In genomic region chr11:72553748-72554147, GRCh38 we compare ENCODE assay signal across 11 cellular contexts.
DNase-seq lines count a peak whose midpoint lies in the region; ATAC-seq and TF ChIP-seq lines count a peak whose summit lies in the region.
"Had no signal": no experiment of that assay in that cellular context is flagged by ENCODE, and none has a peak within 500 bp of the region (broad histone marks: within the 10 kb centered on the region; RNA-seq: fewer than 3 reads in every experiment).

No MANE protein-coding gene starts in this region.

- peak; percentile 32 for TF ChIP-seq CTCF in LNCaP clone FGC (IDR thresholded peaks at IDR 0.05; ENCODE audit: control insufficient read depth, extremely low read depth, insufficient read depth)

- ATAC-seq in activated naive CD8-positive, alpha-beta T cell treated with anti-CD3 and anti-CD28 coated beads, Interleukin-2, amount 50 U/mL, for 24 hours, result no peak
- ATAC-seq in HG03520 (IDR thresholded peaks at IDR 0.05; ENCODE audit: unreplicated experiment) (no peak), GM21367 (IDR thresholded peaks at IDR 0.05; ENCODE audit: unreplicated experiment) (no peak), GM18520 (IDR thresholded peaks at IDR 0.05; ENCODE audit: unreplicated experiment) (no peak)

- H3K4me3 Mint-ChIP-seq in activated naive CD4-positive, alpha-beta T cell treated with anti-CD3 and anti-CD28 coated beads, Interleukin-2, amount 50 U/mL, for 24 hours, result no peak overlapping the region
- no peak overlapping the region for H3K4me3 Mint-ChIP-seq in activated naive CD8-positive, alpha-beta T cell treated with anti-CD3 and anti-CD28 coated beads, Interleukin-2, amount 50 U/mL, for 24 hours
- H3K4me3 Mint-ChIP-seq: activated B cell treated with CpG ODN at 0.5 μM for 24 hours had no signal

- no peak overlapping the region for H3K4me3 ChIP-seq in LNCaP clone FGC (ENCODE audit: low read depth, low read length)

- H3K9me3 Mint-ChIP-seq in activated naive CD4-positive, alpha-beta T cell treated with anti-CD3 and anti-CD28 coated beads, Interleukin-2, amount 50 U/mL, for 24 hours, result no peaks in the 10 kb centered on the region
- no peaks in the 10 kb centered on the region for H3K9me3 Mint-ChIP-seq in activated naive CD8-positive, alpha-beta T cell treated with anti-CD3 and anti-CD28 coated beads, Interleukin-2, amount 50 U/mL, for 24 hours
- H3K9me3 Mint-ChIP-seq: activated B cell treated with CpG ODN at 0.5 μM for 24 hours had no signal

- H3K27ac Mint-ChIP-seq in activated naive CD4-positive, alpha-beta T cell treated with anti-CD3 and anti-CD28 coated beads, Interleukin-2, amount 50 U/mL, for 24 hours, result peak overlapping the region; percentile 18
- no peak overlapping the region for H3K27ac Mint-ChIP-seq in activated naive CD8-positive, alpha-beta T cell treated with anti-CD3 and anti-CD28 coated beads, Interleukin-2, amount 50 U/mL, for 24 hours
- H3K27ac Mint-ChIP-seq: activated B cell treated with CpG ODN at 0.5 μM for 24 hours had no signal

- peaks cover 1% of the 10 kb centered on the region for H3K27me3 Mint-ChIP-seq in activated naive CD4-positive, alpha-beta T cell treated with anti-CD3 and anti-CD28 coated beads, Interleukin-2, amount 50 U/mL, for 24 hours
- peaks cover 4% of the 10 kb centered on the region for H3K27me3 Mint-ChIP-seq in activated naive CD8-positive, alpha-beta T cell treated with anti-CD3 and anti-CD28 coated beads, Interleukin-2, amount 50 U/mL, for 24 hours

- H3K36me3 Mint-ChIP-seq in activated naive CD4-positive, alpha-beta T cell treated with anti-CD3 and anti-CD28 coated beads, Interleukin-2, amount 50 U/mL, for 24 hours, result no peaks in the 10 kb centered on the region
- no peaks in the 10 kb centered on the region for H3K36me3 Mint-ChIP-seq in activated naive CD8-positive, alpha-beta T cell treated with anti-CD3 and anti-CD28 coated beads, Interleukin-2, amount 50 U/mL, for 24 hours (ENCODE audit: low read depth)

- H3K4me1 Mint-ChIP-seq in activated naive CD4-positive, alpha-beta T cell treated with anti-CD3 and anti-CD28 coated beads, Interleukin-2, amount 50 U/mL, for 24 hours, result no peaks in the 10 kb centered on the region
- no peaks in the 10 kb centered on the region for H3K4me1 Mint-ChIP-seq in activated naive CD8-positive, alpha-beta T cell treated with anti-CD3 and anti-CD28 coated beads, Interleukin-2, amount 50 U/mL, for 24 hours
- H3K4me1 Mint-ChIP-seq: activated B cell treated with CpG ODN at 0.5 μM for 24 hours had no signal

- no peak for DNase-seq in activated naive CD4-positive, alpha-beta T cell (lab: John Stamatoyannopoulos, UW)
- no peak for DNase-seq in LNCaP clone FGC (ENCODE audit: low read depth)
- DNase-seq in activated naive CD8-positive, alpha-beta T cell treated with anti-CD3 and anti-CD28 coated beads, Interleukin-2, amount 50 U/mL, for 24 hours, result peak; percentile 41
- DNase-seq in stimulated activated CD8-positive, alpha-beta memory T cell treated with anti-CD3 and anti-CD28 coated beads, Interleukin-4, amount 100 ng/mL, for 48 hours, result peak; percentile 56
- DNase-seq: activated B cell treated with CpG ODN at 0.5 μM for 24 hours, caudate nucleus, hypothalamus had no signal

Comparison
In these comparisons a context has a peak if more than half of its experiments do, and no peak if none do; other contexts are left out.
1. DNase-seq: peak in activated naive CD8-positive, alpha-beta T cell treated with anti-CD3 and anti-CD28 coated beads, Interleukin-2, amount 50 U/mL, for 24 hours (single experiment) and stimulated activated CD8-positive, alpha-beta memory T cell treated with anti-CD3 and anti-CD28 coated beads, Interleukin-4, amount 100 ng/mL, for 48 hours (single experiment); none in activated naive CD4-positive, alpha-beta T cell (0 of 4) and LNCaP clone FGC (single experiment).